11 cellular contexts compared by ENCODE assay signal in the genomic region with DNA sequence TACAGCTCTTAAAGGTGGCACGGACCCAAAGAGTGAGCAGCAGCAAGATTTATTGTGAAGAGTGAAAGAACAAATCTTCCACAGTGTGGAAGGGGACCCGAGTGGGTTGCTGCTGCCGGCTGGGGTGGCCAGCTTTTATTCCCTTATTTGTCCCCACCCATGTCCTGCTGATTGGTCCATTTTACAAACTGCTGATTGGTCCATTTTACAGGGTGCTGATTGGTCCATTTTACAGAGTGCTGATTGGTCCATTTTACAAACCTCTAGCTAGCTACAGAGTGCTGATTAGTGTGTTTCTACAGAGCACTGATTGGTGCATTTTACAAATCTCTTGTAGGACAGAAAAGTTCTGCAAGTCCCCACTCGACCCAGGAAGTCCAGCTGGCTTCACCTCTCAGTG. TPM values are rescaled to one million over a fixed set of nuclear protein-coding genes. Genes with fewer than 3 reads are reported as not detected.
"Had no signal": no experiment of that assay in that cellular context is flagged by ENCODE, and none has a peak within 500 bp of the region (broad histone marks: within the 10 kb centered on the region; RNA-seq: fewer than 3 reads in every experiment).

No MANE protein-coding gene starts in this region.

RNA-seq across cellular contexts. Expression of a gene that starts 39.6 kb away (rescaled TPM):
- total RNA-seq: activated naive CD4-positive, alpha-beta T cell treated with anti-CD3 and anti-CD28 coated beads for 36 hours; activated naive CD4-positive, alpha-beta T cell treated with anti-CD3 and anti-CD28 coated beads, Interleukin-2, amount 50 U/mL, for 72 hours; activated naive CD8-positive, alpha-beta T cell treated with anti-CD3 and anti-CD28 coated beads for 36 hours; activated naive CD8-positive, alpha-beta T cell treated with anti-CD3 and anti-CD28 coated beads, Interleukin-2, amount 10 ng/mL, durations not matched to agents 7 days and 5 days; activated T-cell treated with anti-CD3 and anti-CD28 coated beads, Interleukin-2, amount 50 U/mL, for 72 hours; activated T-helper 1 cell treated with anti-CD3 and anti-CD28 coated beads, Interleukin-12 subunit alpha, Interleukin-12 subunit beta, Interleukin-2, Interleukin-4 antibody, amounts not matched to agents 30 ng/mL and 10 ng/mL and 1 ng/mL, durations not matched to agents 14 hours and 24 hours and 36 hours; activated T-helper 17 cell treated with anti-CD3 and anti-CD28 coated beads, Interleukin-2, amount 50 U/mL, for 72 hours; activated T-helper 2 cell treated with anti-CD3 and anti-CD28 coated beads, Interferon-gamma antibody, Interleukin-2, Interleukin-4, amounts not matched to agents 10 μg/mL and 5 μg/mL and 100 μg/mL, durations not matched to agents 14 hours and 24 hours and 36 hours; ascending aorta; cardiac septum; chondrocyte had no signal
